ENCODE assay signal across 24 cellular contexts in genomic region chr18:31246460-31246859, GRCh38.
DNase-seq lines count a peak whose midpoint lies in the region; ATAC-seq, FAIRE-seq and TF ChIP-seq lines count a peak whose summit lies in the region.
"Had no signal": no experiment of that assay in that cellular context is flagged by ENCODE, and none has a peak within 500 bp of the region (broad histone marks: within the 10 kb centered on the region; RNA-seq: fewer than 3 reads in every experiment).

No MANE protein-coding gene starts in this region.

- no peak for TF ChIP-seq RAD21 in H1 (IDR thresholded peaks at IDR 0.05 in 1 of 2, conservative IDR thresholded peaks at IDR 0.05 in 1 of 2; ENCODE audit: low read depth in 2 of 2, low read length in 2 of 2)

- no peak overlapping the region for H3K18ac ChIP-seq in H1 (ENCODE audit: extremely low read depth, low read length)
- no peak overlapping the region for H3K18ac ChIP-seq in trophoblast cell (ENCODE audit: low read length)

- CTCF ChIA-PET in H1 (lab: Charles Lee; ENCODE audit: partially characterized antibody), result interaction anchor here (0.6 kb wide), 1 partner anchor 269 kb away, joined by 4 read pairs; no protein-coding TSS in a partner anchor
- CTCF ChIA-PET in naive thymus-derived CD4-positive, alpha-beta T cell (lab: Charles Lee), result interaction anchor here (1.2 kb wide), 1 partner anchor 22 kb away, joined by 3 read pairs; no protein-coding TSS in a partner anchor

- no peak overlapping the region for H4K5ac ChIP-seq in H1 (ENCODE audit: insufficient read length, low read depth, low read length)

- H4K12ac ChIP-seq in trophoblast cell (ENCODE audit: low read depth, low read length), result no peak overlapping the region

- intact Hi-C loops in naive thymus-derived CD4-positive, alpha-beta T cell (cut with micrococcal nuclease), result no loop called here

- H3K79me2 ChIP-seq in H1 (ENCODE audit: control insufficient read depth in 1 of 2, insufficient read depth in 2 of 2, low read length in 2 of 2) (no peaks in the 10 kb centered on the region), trophoblast cell (ENCODE audit: control insufficient read depth, insufficient read depth, low read length, poor library complexity) (no peaks in the 10 kb centered on the region)

- DNase-seq in SIG-M5 treated with dmso at 0.1 percent for 504 hours (lab: John Stamatoyannopoulos, UW; ENCODE audit: unreplicated experiment), result peak; percentile 11
- DNase-seq in SIG-M5 (lab: John Stamatoyannopoulos, UW), result no peak
- DNase-seq in MV-4-11 (lab: John Stamatoyannopoulos, UW), result peak; percentile 77
- DNase-seq in H1 (ENCODE audit: low read depth in 1 of 2, low spot score in 2 of 2), result no peak
- DNase-seq in trophoblast cell, result no peak
- DNase-seq in T-helper 2 cell, result no peak
- DNase-seq in naive thymus-derived CD4-positive, alpha-beta T cell, result no peak
- DNase-seq: 8988T; activated CD4-positive, alpha-beta T cell treated with anti-CD3 and anti-CD28 coated beads for 36 hours; activated naive CD4-positive, alpha-beta T cell treated with anti-CD3 and anti-CD28 coated beads, Interleukin-2, amount 50 U/mL, for 16 hours; activated T-cell treated with anti-CD3 and anti-CD28 coated beads, Interleukin-2, amount 50 U/mL, for 72 hours; AML-193; effector CD8-positive, alpha-beta T cell; IMR-90; left colon; NCI-H1048; NCI-H1930; NCI-H345; Peyer's patch; stimulated activated CD4-positive, alpha-beta T cell treated with anti-CD3 and anti-CD28 coated beads, Interleukin-15, amount 100 ng/mL, for 24 hours; T1000; uterus had no signal

- no peaks in the 10 kb centered on the region for H4K20me1 ChIP-seq in H1 (replicated peaks in 1 of 2; ENCODE audit: control insufficient read depth in 1 of 2, insufficient read depth in 2 of 2, low read length in 2 of 2)

- H3K23ac ChIP-seq in H1 (ENCODE audit: insufficient read length) (no peak overlapping the region), trophoblast cell (ENCODE audit: low read length) (no peak overlapping the region)

- no peak overlapping the region for H3K14ac ChIP-seq in H1 (ENCODE audit: insufficient read length)
- no peak overlapping the region for H3K14ac ChIP-seq in trophoblast cell (ENCODE audit: low read length)

- H2BK5ac ChIP-seq in H1 (ENCODE audit: low read depth, low read length), result no peak overlapping the region
- no peak overlapping the region for H2BK5ac ChIP-seq in trophoblast cell (ENCODE audit: low read depth, low read length, poor library complexity)

- H3K56ac ChIP-seq in H1 (replicated peaks; ENCODE audit: insufficient read length, low read depth, low read length), result no peak overlapping the region

- H3K23me2 ChIP-seq in H1 (ENCODE audit: low read depth, low read length), result no peaks in the 10 kb centered on the region

- H2BK120ac ChIP-seq in H1 (replicated peaks; ENCODE audit: low read depth, low read length), result no peak overlapping the region
- H2BK120ac ChIP-seq in trophoblast cell (ENCODE audit: insufficient read depth, low read length, poor library complexity), result peak overlapping the region; percentile 41

- no peak overlapping the region for H3K4me2 ChIP-seq in H1 (ENCODE audit: insufficient read depth in 1 of 2, low read depth in 2 of 2, low read length in 2 of 2)
- H3K4me2 ChIP-seq in trophoblast cell (ENCODE audit: low read length), result no peak overlapping the region

- H2BK12ac ChIP-seq in H1 (ENCODE audit: low read depth, low read length), result no peak overlapping the region
- no peak overlapping the region for H2BK12ac ChIP-seq in trophoblast cell (ENCODE audit: low read length)

- FAIRE-seq in H1 (lab: Jason Lieb, UNC), result no peak
- FAIRE-seq: astrocyte had no signal

- no peak for TF ChIP-seq POLR2A in H1 (IDR thresholded peaks at IDR 0.05; ENCODE audit: control extremely low read depth in 1 of 2, low read depth in 2 of 2, low read length in 2 of 2)

- H2AFZ ChIP-seq in H1 (ENCODE audit: low read length), result peak overlapping the region; percentile 90; the same call in 1 of the 2 replicates
- H2AFZ ChIP-seq in trophoblast cell (ENCODE audit: insufficient read depth, low read length, poor library complexity), result no peak overlapping the region

- H4K91ac ChIP-seq in H1 (replicated peaks; ENCODE audit: insufficient read length, low read length), result no peak overlapping the region
- peak overlapping the region; percentile 78 for H4K91ac ChIP-seq in trophoblast cell (ENCODE audit: low read depth, low read length)

- peaks cover 0 to 18% (median 8%) of the 10 kb centered on the region in 4 experiments; a peak in 4 of 7 replicates for H3K4me1 ChIP-seq in H1 (replicated peaks in 1 of 4; ENCODE audit: control insufficient read depth in 3 of 4, insufficient read depth in 4 of 4, low read length in 3 of 4)
- H3K4me1 ChIP-seq in trophoblast cell (ENCODE audit: control insufficient read depth in 1 of 2, insufficient read depth in 2 of 2, low read length in 2 of 2), result peaks cover 10 to 15% of the 10 kb centered on the region in 2 experiments
- no peaks in the 10 kb centered on the region for H3K4me1 ChIP-seq in naive thymus-derived CD4-positive, alpha-beta T cell (ENCODE audit: control insufficient read depth in 2 of 2, insufficient read depth in 2 of 2, low read length in 2 of 2)
- H3K4me1 ChIP-seq: uterus had no signal

- H3K4me3 Mint-ChIP-seq in naive thymus-derived CD4-positive, alpha-beta T cell, result no peak overlapping the region
- H3K4me3 Mint-ChIP-seq: activated CD4-positive, alpha-beta T cell treated with anti-CD3 and anti-CD28 coated beads for 36 hours; activated T-cell treated with anti-CD3 and anti-CD28 coated beads, Interleukin-2, amount 50 U/mL, for 72 hours had no signal

- H3K27ac ChIP-seq in H1 (ENCODE audit: low read depth, low read length) (no peak overlapping the region; the same call in 1 of the 2 replicates), trophoblast cell (ENCODE audit: low read depth, low read length) (peak overlapping the region; percentile 49)
- H3K27ac ChIP-seq in naive thymus-derived CD4-positive, alpha-beta T cell (ENCODE audit: low read depth, low read length), result no peak overlapping the region
- H3K27ac ChIP-seq: Peyer's patch, uterus had no signal

- H3K4ac ChIP-seq in H1 (replicated peaks; ENCODE audit: insufficient read length, low read depth, low read length), result no peak overlapping the region
- H3K4ac ChIP-seq in trophoblast cell (ENCODE audit: low read depth, low read length), result no peak overlapping the region

- H3K27me3 Mint-ChIP-seq in naive thymus-derived CD4-positive, alpha-beta T cell, result no peaks in the 10 kb centered on the region
- H3K27me3 Mint-ChIP-seq: activated CD4-positive, alpha-beta T cell treated with anti-CD3 and anti-CD28 coated beads for 36 hours had no signal

- H3K36me3 Mint-ChIP-seq in naive thymus-derived CD4-positive, alpha-beta T cell, result no peaks in the 10 kb centered on the region

- H3K36me3 ChIP-seq in H1 (ENCODE audit: control insufficient read depth in 2 of 4, insufficient read depth in 4 of 4, low read length in 3 of 4) (no peaks in the 10 kb centered on the region), trophoblast cell (ENCODE audit: control insufficient read depth in 1 of 2, insufficient read depth in 2 of 2, low read length in 2 of 2) (no peaks in the 10 kb centered on the region)
- H3K36me3 ChIP-seq in naive thymus-derived CD4-positive, alpha-beta T cell (ENCODE audit: control insufficient read depth in 2 of 3, insufficient read depth in 3 of 3, low read length in 3 of 3), result no peaks in the 10 kb centered on the region
- H3K36me3 ChIP-seq: Peyer's patch, uterus had no signal

- TF ChIP-seq EP300 in H1 (IDR thresholded peaks at IDR 0.05; ENCODE audit: borderline replicate concordance in 1 of 2, low read depth in 2 of 2, low read length in 2 of 2), result no peak

- no peak overlapping the region for H3K27ac Mint-ChIP-seq in naive thymus-derived CD4-positive, alpha-beta T cell
- H3K27ac Mint-ChIP-seq: activated CD4-positive, alpha-beta T cell treated with anti-CD3 and anti-CD28 coated beads for 36 hours; activated T-cell treated with anti-CD3 and anti-CD28 coated beads, Interleukin-2, amount 50 U/mL, for 72 hours had no signal

- H2AK5ac ChIP-seq in H1 (ENCODE audit: low read depth, low read length), result no peak overlapping the region
- no peak overlapping the region for H2AK5ac ChIP-seq in trophoblast cell (ENCODE audit: low read length)

- no peaks in the 10 kb centered on the region for H3K9me3 ChIP-seq in H1 (ENCODE audit: insufficient read depth in 2 of 2, low read depth in 1 of 2, low read length in 1 of 2)
- H3K9me3 ChIP-seq in trophoblast cell (ENCODE audit: insufficient read depth, low read depth, low read length), result no peaks in the 10 kb centered on the region
- H3K9me3 ChIP-seq in naive thymus-derived CD4-positive, alpha-beta T cell (ENCODE audit: control insufficient read depth in 2 of 3, low read length in 3 of 3), result no peaks in the 10 kb centered on the region
- H3K9me3 ChIP-seq: Peyer's patch, uterus had no signal

- H3K79me1 ChIP-seq in H1 (ENCODE audit: low read depth, low read length) (no peaks in the 10 kb centered on the region), trophoblast cell (ENCODE audit: low read length) (peaks cover 19% of the 10 kb centered on the region)

- H3K9me3 Mint-ChIP-seq in naive thymus-derived CD4-positive, alpha-beta T cell, result peaks cover 0 to 5% (median 1%) of the 10 kb centered on the region in 11 donors

- H3K9ac ChIP-seq in H1 (replicated peaks in 1 of 4; ENCODE audit: extremely low read depth in 1 of 4, low read depth in 3 of 4, low read length in 3 of 4), result no peak overlapping the region
- H3K9ac ChIP-seq in trophoblast cell (ENCODE audit: low read length), result no peak overlapping the region

- H2BK20ac ChIP-seq in H1 (ENCODE audit: low read length), result no peak overlapping the region

- H3K27me3 ChIP-seq in H1 (replicated peaks in 1 of 4; ENCODE audit: control insufficient read depth in 3 of 4, extremely low read depth in 1 of 4, insufficient read depth in 3 of 4, low read length in 3 of 4), result no peaks in the 10 kb centered on the region
- no peaks in the 10 kb centered on the region for H3K27me3 ChIP-seq in trophoblast cell (ENCODE audit: insufficient read depth, low read length)
- no peaks in the 10 kb centered on the region for H3K27me3 ChIP-seq in naive thymus-derived CD4-positive, alpha-beta T cell (ENCODE audit: control insufficient read depth in 2 of 2, insufficient read depth in 2 of 2, low read length in 2 of 2)
- H3K27me3 ChIP-seq: Peyer's patch, uterus had no signal

- H4K8ac ChIP-seq in H1 (ENCODE audit: extremely low read depth, insufficient read depth, low read length), result no peak overlapping the region
- H4K8ac ChIP-seq in trophoblast cell (ENCODE audit: low read depth, low read length), result no peak overlapping the region

- no peak for TF ChIP-seq CTCF in H1 (IDR thresholded peaks at IDR 0.05; ENCODE audit: control extremely low read depth in 1 of 3, insufficient read depth in 1 of 3, low read depth in 1 of 3, low read length in 3 of 3)

- ATAC-seq in HG03108 (IDR thresholded peaks at IDR 0.05; ENCODE audit: unreplicated experiment), result no peak
- no peak for ATAC-seq in naive thymus-derived CD4-positive, alpha-beta T cell
- ATAC-seq: activated CD4-positive, alpha-beta T cell treated with anti-CD3 and anti-CD28 coated beads for 36 hours; activated T-cell treated with anti-CD3 and anti-CD28 coated beads, Interleukin-2, amount 50 U/mL, for 72 hours; left colon had no signal

- POLR2A ChIA-PET in H1 (lab: Charles Lee; ENCODE audit: partially characterized antibody), result interaction anchor here (1.4 kb wide), 1 partner anchor 11 kb away, joined by 3 read pairs; no protein-coding TSS in a partner anchor
- POLR2A ChIA-PET in naive thymus-derived CD4-positive, alpha-beta T cell (lab: Charles Lee), result no interaction called here

- H3K4me3 ChIP-seq in H1 (ENCODE audit: extremely low read depth in 1 of 4, insufficient read depth in 2 of 4, low read depth in 3 of 4, low read length in 4 of 4) (no peak overlapping the region), trophoblast cell (ENCODE audit: low read depth, low read length) (no peak overlapping the region)
- H3K4me3 ChIP-seq in naive thymus-derived CD4-positive, alpha-beta T cell (ENCODE audit: low read length), result no peak overlapping the region
- H3K4me3 ChIP-seq: Peyer's patch, uterus had no signal

- 97% methylated on average over 2 of the region's 2 CpGs; no CpG with 5 or more reads in 1 of the 2 experiments for WGBS in H1 (ENCODE audit: extremely low coverage in 1 of 2, insufficient coverage in 1 of 2, insufficient read length in 1 of 2, insufficient replicate concordance in 2 of 2, low coverage in 1 of 2, low lambda C conversion rate in 2 of 2, missing lambda C conversion rate in 1 of 2), 2 experiments
- WGBS in trophoblast cell (ENCODE audit: extremely low coverage, insufficient coverage, insufficient read length), result no CpG with 5 or more reads among the region's 2 CpGs

- H3K4me1 Mint-ChIP-seq in naive thymus-derived CD4-positive, alpha-beta T cell, result no peaks in the 10 kb centered on the region
- H3K4me1 Mint-ChIP-seq: activated CD4-positive, alpha-beta T cell treated with anti-CD3 and anti-CD28 coated beads for 36 hours had no signal

- H2BK15ac ChIP-seq in H1 (ENCODE audit: low read length), result no peak overlapping the region

Comparison
In these comparisons a context has a peak if more than half of its experiments do, and no peak if none do; other contexts are left out.
1. DNase-seq: peak in SIG-M5 treated with dmso at 0.1 percent for 504 hours (single experiment) and MV-4-11 (single experiment); none in SIG-M5 (single experiment), H1 (0 of 2), trophoblast cell (0 of 2), T-helper 2 cell (0 of 5) and naive thymus-derived CD4-positive, alpha-beta T cell (0 of 9).